Comparison of ENCODE assay signal across 18 cellular contexts in the genomic region with DNA sequence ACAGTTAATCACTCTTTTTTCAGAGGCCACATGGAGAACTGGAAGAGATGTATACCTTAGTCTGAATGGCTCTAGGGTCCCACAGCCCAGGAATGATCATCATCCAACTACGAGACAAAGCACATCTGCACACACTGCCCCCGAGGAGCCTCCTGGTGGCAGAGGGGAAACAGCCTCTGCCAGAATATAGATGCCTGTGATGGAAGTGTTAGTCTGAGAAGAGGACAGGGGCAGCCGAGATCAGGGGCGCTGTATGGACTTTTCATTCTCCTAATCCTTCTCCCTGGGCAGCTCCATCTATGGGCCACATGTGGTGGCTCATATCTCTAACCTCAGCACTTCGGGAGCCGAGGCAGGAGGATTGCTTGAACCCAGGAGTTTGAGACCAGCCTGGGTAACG.
DNase-seq lines count a peak whose midpoint lies in the region; ATAC-seq, FAIRE-seq and TF ChIP-seq lines count a peak whose summit lies in the region.
"Had no signal": no experiment of that assay in that cellular context is flagged by ENCODE, and none has a peak within 500 bp of the region (broad histone marks: within the 10 kb centered on the region; RNA-seq: fewer than 3 reads in every experiment).

No MANE protein-coding gene starts in this region.

- H4K20me1 ChIP-seq in K562 (replicated peaks; ENCODE audit: control insufficient read depth, insufficient read depth, low read length) (no peaks in the 10 kb centered on the region), neural progenitor cell (ENCODE audit: low read depth) (no peaks in the 10 kb centered on the region)
- H4K20me1 ChIP-seq: BLaER1 had no signal

- no peak overlapping the region for H3K4me2 ChIP-seq in K562 (ENCODE audit: insufficient read depth, low read length)
- H3K4me2 ChIP-seq in neural progenitor cell = no peak overlapping the region
- H3K4me2 ChIP-seq: BLaER1, KMS-11 had no signal

- H3F3A ChIP-seq in neural progenitor cell (ENCODE audit: low read depth) = no peaks in the 10 kb centered on the region

- TF ChIP-seq CTCF in Calu3 (IDR thresholded peaks at IDR 0.05; ENCODE audit: unreplicated experiment) (no peak), HFFc6 (IDR thresholded peaks at IDR 0.05) (peak; percentile 34; the same call in 1 of the 2 replicates), K562 (IDR thresholded peaks at IDR 0.05 in 2 of 3, conservative IDR thresholded peaks at IDR 0.05 in 1 of 3; ENCODE audit: insufficient read depth in 2 of 3, low read depth in 1 of 3, low read length in 3 of 3) (no peak), neural progenitor cell (IDR thresholded peaks at IDR 0.05) (peak; percentile 9), natural killer cell (IDR thresholded peaks at IDR 0.05) (no peak)

- TF ChIP-seq POLR2A in K562 (conservative IDR thresholded peaks at IDR 0.05) = no peak

- no peak for TF ChIP-seq EP300 in K562 (IDR thresholded peaks at IDR 0.05; ENCODE audit: low read length)

- 3% methylated on average over 7 of the region's 7 CpGs for WGBS in K562 (ENCODE audit: insufficient coverage, low coverage, missing lambda C conversion rate)

- peaks cover 15% of the 10 kb centered on the region for H3K4me1 Mint-ChIP-seq in Calu3 (ENCODE audit: low read depth, unreplicated experiment)
- H3K4me1 Mint-ChIP-seq in HFFc6 (ENCODE audit: low read depth) = no peaks in the 10 kb centered on the region
- H3K4me1 Mint-ChIP-seq in neural progenitor cell = no peaks in the 10 kb centered on the region
- H3K4me1 Mint-ChIP-seq in natural killer cell = no peaks in the 10 kb centered on the region

- POLR2A ChIA-PET in K562 (lab: Yijun Ruan, JAX) = no interaction called here

- ATAC-seq in K562 (peak; percentile 53), natural killer cell (no peak)
- ATAC-seq: Right ventricle myocardium inferior had no signal

- H2AFZ ChIP-seq in K562 (ENCODE audit: low read depth, low read length) (no peak overlapping the region), neural progenitor cell (replicated peaks) (no peak overlapping the region)

- no peak overlapping the region for H3K9ac ChIP-seq in K562 (ENCODE audit: insufficient read depth in 1 of 2, low read depth in 2 of 2, low read length in 2 of 2)
- H3K9ac ChIP-seq in neural progenitor cell = no peak overlapping the region
- H3K9ac ChIP-seq: BLaER1, KMS-11 had no signal

- no peaks in the 10 kb centered on the region for H3K36me3 Mint-ChIP-seq in Calu3 (ENCODE audit: insufficient read depth, unreplicated experiment)
- H3K36me3 Mint-ChIP-seq in HFFc6 (ENCODE audit: low read depth) = no peaks in the 10 kb centered on the region
- H3K36me3 Mint-ChIP-seq in neural progenitor cell = no peaks in the 10 kb centered on the region
- H3K36me3 Mint-ChIP-seq in natural killer cell = no peaks in the 10 kb centered on the region

- H3K27me3 ChIP-seq in K562 (ENCODE audit: control insufficient read depth in 2 of 2, insufficient read depth in 2 of 2, low read length in 2 of 2) (peaks cover 3 to 33% of the 10 kb centered on the region in 2 experiments), neural progenitor cell (no peaks in the 10 kb centered on the region)
- H3K27me3 ChIP-seq: BLaER1 had no signal

- FAIRE-seq in K562 (lab: Jason Lieb, UNC) = no peak
- FAIRE-seq: GM19239 had no signal

- H3K9me3 Mint-ChIP-seq in Calu3 (ENCODE audit: low read depth, unreplicated experiment) (peaks cover 6% of the 10 kb centered on the region), HFFc6 (no peaks in the 10 kb centered on the region), neural progenitor cell (peaks cover 3% of the 10 kb centered on the region), natural killer cell (no peaks in the 10 kb centered on the region)
- H3K9me3 Mint-ChIP-seq: T-helper 1 cell treated with Interleukin-12 subunit alpha and Interleukin-12 subunit beta and Interleukin-4 antibody, amounts not matched to agents 30 μg/mL and 1 μg/mL, for 36 hours had no signal

- H3K4me1 ChIP-seq in K562 (replicated peaks in 1 of 2; ENCODE audit: control insufficient read depth in 2 of 2, insufficient read depth in 2 of 2, low read length in 2 of 2) (peaks cover 0 to 2% of the 10 kb centered on the region in 2 experiments; a peak in 1 of 5 replicates), neural progenitor cell (no peaks in the 10 kb centered on the region)
- H3K4me1 ChIP-seq: HAP-1 had no signal

- no TSS peak for BruUV-seq in Calu3 (replicated peaks; lab: Mats Ljungman, UMichigan)
- no TSS peak for BruUV-seq in K562 (replicated peaks; lab: Mats Ljungman, UMichigan)

- peaks cover 12% of the 10 kb centered on the region for H3K27me3 Mint-ChIP-seq in Calu3 (ENCODE audit: unreplicated experiment)
- peaks cover 32% of the 10 kb centered on the region for H3K27me3 Mint-ChIP-seq in HFFc6 (ENCODE audit: insufficient read depth)
- H3K27me3 Mint-ChIP-seq in neural progenitor cell (ENCODE audit: insufficient read depth, low read depth) = peaks cover 10% of the 10 kb centered on the region
- H3K27me3 Mint-ChIP-seq in natural killer cell (ENCODE audit: low read depth in 2 of 2) = peaks cover 12 to 20% of the 10 kb centered on the region in 2 donors

- H3K27ac Mint-ChIP-seq in Calu3 (ENCODE audit: unreplicated experiment) = peak overlapping the region; percentile 21
- no peak overlapping the region for H3K27ac Mint-ChIP-seq in HFFc6
- no peak overlapping the region for H3K27ac Mint-ChIP-seq in neural progenitor cell
- no peak overlapping the region for H3K27ac Mint-ChIP-seq in natural killer cell
- H3K27ac Mint-ChIP-seq: T-helper 1 cell treated with Interleukin-12 subunit alpha and Interleukin-12 subunit beta and Interleukin-4 antibody, amounts not matched to agents 30 μg/mL and 1 μg/mL, for 36 hours had no signal

- CTCF ChIA-PET in Calu3 (lab: Charles Lee) (no interaction called here), K562 (lab: Yijun Ruan, JAX; ENCODE audit: low intra/inter-chr PET ratio) (no interaction called here)

- H3K9me1 ChIP-seq in K562 (ENCODE audit: control insufficient read depth, insufficient read depth, low read length) = no peaks in the 10 kb centered on the region

- H3K79me2 ChIP-seq in K562 (ENCODE audit: control insufficient read depth, insufficient read depth, low read length) = no peaks in the 10 kb centered on the region
- no peaks in the 10 kb centered on the region for H3K79me2 ChIP-seq in neural progenitor cell (ENCODE audit: low read depth)

- H3K4me3 ChIP-seq in K562 (no peak overlapping the region), neural progenitor cell (no peak overlapping the region)
- H3K4me3 ChIP-seq: BLaER1, HAP-1 had no signal

- H3K27ac ChIP-seq in K562 (ENCODE audit: extremely low read depth, low read depth, low read length) (no peak overlapping the region), neural progenitor cell (no peak overlapping the region)
- H3K27ac ChIP-seq: BLaER1, KMS-11 had no signal

- intact Hi-C loops in Calu3 (cut with micrococcal nuclease; ENCODE audit: unreplicated experiment) (no loop called here), K562 (cut with micrococcal nuclease) (no loop called here), natural killer cell (cut with micrococcal nuclease) (no loop called here)

- no peak for DNase-seq in Calu3
- DNase-seq in HFFc6 = no peak
- DNase-seq in K562 (ENCODE audit: extremely low read depth in 1 of 4, low spot score in 3 of 4) = no peak
- DNase-seq in neural progenitor cell (ENCODE audit: low spot score) = no peak
- DNase-seq in natural killer cell = no peak
- no peak for DNase-seq in middle frontal gyrus (ENCODE audit: extremely low spot score, low spot score)
- DNase-seq in DMS 273 (lab: John Stamatoyannopoulos, UW; ENCODE audit: unreplicated experiment) = no peak
- DNase-seq: GF-D8, NCI-H1048, NCI-H146, NCI-H2081, NCI-H774 had no signal

- no peaks in the 10 kb centered on the region for H3K36me3 ChIP-seq in K562 (ENCODE audit: control insufficient read depth, insufficient read depth, low read length)
- H3K36me3 ChIP-seq in neural progenitor cell = no peaks in the 10 kb centered on the region
- H3K36me3 ChIP-seq: BLaER1, HAP-1 had no signal

- in situ Hi-C loops in K562 (cut with MboI) = no loop called here

- no peak overlapping the region for H3K4me3 Mint-ChIP-seq in Calu3 (ENCODE audit: low read depth, unreplicated experiment)
- no peak overlapping the region for H3K4me3 Mint-ChIP-seq in HFFc6
- no peak overlapping the region for H3K4me3 Mint-ChIP-seq in neural progenitor cell
- no peak overlapping the region for H3K4me3 Mint-ChIP-seq in natural killer cell
- H3K4me3 Mint-ChIP-seq: T-helper 1 cell treated with Interleukin-12 subunit alpha and Interleukin-12 subunit beta and Interleukin-4 antibody, amounts not matched to agents 30 μg/mL and 1 μg/mL, for 36 hours had no signal

- H3K9me3 ChIP-seq in K562 (replicated peaks; ENCODE audit: control insufficient read depth, insufficient read depth, low read depth, low read length) = no peaks in the 10 kb centered on the region
- no peaks in the 10 kb centered on the region for H3K9me3 ChIP-seq in neural progenitor cell (ENCODE audit: low read depth)
- H3K9me3 ChIP-seq: BLaER1, HAP-1 had no signal

- no peak for TF ChIP-seq RAD21 in K562 (CRISPR knock-in tag; conservative IDR thresholded peaks at IDR 0.05 in 1 of 2, IDR thresholded peaks at IDR 0.05 in 1 of 2)

TF ChIP-seq in K562, 482 proteins besides CTCF, POLR2A, EP300 and RAD21 (continues in another document):
- no peak for TF ChIP-seq ZNF174 (CRISPR knock-in tag; IDR thresholded peaks at IDR 0.05)
- no peak for TF ChIP-seq NBN (IDR thresholded peaks at IDR 0.05; ENCODE audit: low read depth)
- TF ChIP-seq FOXA3 (CRISPR knock-in tag; conservative IDR thresholded peaks at IDR 0.05 in 1 of 2, IDR thresholded peaks at IDR 0.05 in 1 of 2) = no peak
- TF ChIP-seq FOXK2 (conservative IDR thresholded peaks at IDR 0.05 in 1 of 2, IDR thresholded peaks at IDR 0.05 in 1 of 2; ENCODE audit: low read depth in 2 of 2) = no peak
- TF ChIP-seq, protein P1, sequence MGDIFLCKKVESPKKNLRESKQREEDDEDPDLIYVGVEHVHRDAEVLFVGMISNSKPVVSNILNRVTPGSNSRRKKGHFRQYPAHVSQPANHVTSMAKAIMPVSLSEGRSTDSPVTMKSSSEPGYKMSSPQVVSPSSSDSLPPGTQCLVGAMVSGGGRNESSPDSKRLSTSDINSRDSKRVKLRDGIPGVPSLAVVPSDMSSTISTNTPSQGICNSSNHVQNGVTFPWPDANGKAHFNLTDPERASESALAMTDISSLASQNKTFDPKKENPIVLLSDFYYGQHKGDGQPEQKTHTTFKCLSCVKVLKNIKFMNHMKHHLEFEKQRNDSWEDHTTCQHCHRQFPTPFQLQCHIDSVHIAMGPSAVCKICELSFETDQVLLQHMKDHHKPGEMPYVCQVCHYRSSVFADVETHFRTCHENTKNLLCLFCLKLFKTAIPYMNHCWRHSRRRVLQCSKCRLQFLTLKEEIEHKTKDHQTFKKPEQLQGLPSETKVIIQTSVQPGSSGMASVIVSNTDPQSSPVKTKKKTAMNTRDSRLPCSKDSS (IDR thresholded peaks at IDR 0.05; ENCODE audit: low read depth, partially characterized antibody) = no peak
- TF ChIP-seq DMBX1 (CRISPR knock-in tag; IDR thresholded peaks at IDR 0.05; ENCODE audit: borderline replicate concordance) = no peak

Comparison
In these comparisons a context has a peak if more than half of its experiments do, and no peak if none do; other contexts are left out.
1. CTCF ChIP-seq: peak in HFFc6 (single experiment) and neural progenitor cell (single experiment); none in Calu3 (single experiment), K562 (0 of 3) and natural killer cell (single experiment).